13 cellular contexts compared by ENCODE assay signal in the genomic region with DNA sequence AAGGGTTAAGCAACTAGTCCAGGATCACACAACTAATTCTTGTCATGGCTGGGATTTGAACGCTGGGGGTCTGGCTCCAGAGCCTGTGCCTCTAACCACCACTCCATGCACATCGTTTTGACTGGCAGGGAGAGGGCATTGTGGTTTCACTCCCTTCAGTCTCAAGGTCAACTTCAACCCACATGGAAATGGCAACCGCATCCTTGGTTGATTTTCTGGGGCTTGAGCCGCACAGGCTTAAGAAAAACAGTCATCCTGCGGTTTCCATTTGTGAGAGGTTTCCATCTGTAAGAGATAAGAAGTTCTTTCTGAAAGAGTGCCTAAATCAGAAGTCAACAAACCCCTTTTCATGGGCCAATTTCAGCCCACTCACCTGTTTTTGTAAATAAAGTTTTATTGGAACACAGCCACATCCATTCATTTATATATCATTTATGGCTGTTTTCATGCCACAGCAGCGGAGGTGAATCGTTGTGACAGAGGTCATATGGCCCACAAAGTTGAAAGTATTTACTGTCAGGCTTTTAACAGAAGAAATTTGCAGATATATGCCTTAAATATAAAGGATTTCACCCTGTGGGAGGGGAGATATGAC.
DNase-seq lines count a peak whose midpoint lies in the region; ATAC-seq and TF ChIP-seq lines count a peak whose summit lies in the region.
"Had no signal": no experiment of that assay in that cellular context is flagged by ENCODE, and none has a peak within 500 bp of the region (broad histone marks: within the 10 kb centered on the region; RNA-seq: fewer than 3 reads in every experiment).

No MANE protein-coding gene starts in this region.

- no peak overlapping the region for H3K4me3 ChIP-seq in DND-41 (ENCODE audit: low read depth in 1 of 2, low read length in 2 of 2)
- no peak overlapping the region for H3K4me3 ChIP-seq in KMS-11 (IDR thresholded peaks at IDR 0.05; ENCODE audit: insufficient read depth, low read depth, low read length)

- H3K4me2 ChIP-seq in DND-41 (ENCODE audit: insufficient read depth, low read length) (no peak overlapping the region), KMS-11 (peak overlapping the region; percentile 53)

- H3K9ac ChIP-seq in DND-41 (ENCODE audit: low read depth, low read length) (no peak overlapping the region), KMS-11 (no peak overlapping the region; the same call in 1 of the 2 replicates)

- H3K27me3 ChIP-seq in DND-41 (ENCODE audit: insufficient read depth, low read length, poor library complexity) (no peaks in the 10 kb centered on the region), KMS-11 (ENCODE audit: insufficient read depth, low read depth) (no peaks in the 10 kb centered on the region; the same call in 1 of the 2 replicates)

- H2AFZ ChIP-seq in DND-41 (ENCODE audit: low read depth, low read length) (no peak overlapping the region), KMS-11 (ENCODE audit: low read depth) (no peak overlapping the region)

- H4K20me1 ChIP-seq in DND-41 (ENCODE audit: insufficient read depth, low read length): no peaks in the 10 kb centered on the region; the same call in 1 of the 2 replicates
- no peaks in the 10 kb centered on the region for H4K20me1 ChIP-seq in KMS-11 (ENCODE audit: insufficient read depth)

- TF ChIP-seq CTCF in DND-41 (IDR thresholded peaks at IDR 0.05; ENCODE audit: borderline replicate concordance, extremely low read depth, low read length, poor library complexity, severe bottlenecking) (no peak), KMS-11 (conservative IDR thresholded peaks at IDR 0.05; ENCODE audit: low read depth, low read length) (no peak)

- DNase-seq in DND-41 (peak; percentile 57), RPMI7951 (ENCODE audit: low read depth) (peak; percentile 51), amniotic epithelial cell (ENCODE audit: low read depth) (peak; percentile 80), NCI-H1048 (lab: John Stamatoyannopoulos, UW) (no peak), T-helper 1 cell (no peak)
- DNase-seq in activated naive CD4-positive, alpha-beta T cell (lab: John Stamatoyannopoulos, UW): no peak
- DNase-seq: HFFc6, NCI-H1105 treated with DMSO at 0.1 percent for 48 hours, NCI-H2029, NCI-H2171 treated with DMSO at 0.1 percent for 48 hours, NCI-H524 had no signal

- H3K4me1 ChIP-seq in DND-41 (ENCODE audit: insufficient read depth, low read length): no peaks in the 10 kb centered on the region
- peaks cover 30% of the 10 kb centered on the region for H3K4me1 ChIP-seq in KMS-11 (ENCODE audit: low read depth, poor library complexity, severe bottlenecking)

- H3K36me3 ChIP-seq in DND-41 (ENCODE audit: insufficient read depth, low read length): no peaks in the 10 kb centered on the region
- no peaks in the 10 kb centered on the region for H3K36me3 ChIP-seq in KMS-11 (ENCODE audit: insufficient read depth)

- H3K27ac ChIP-seq in DND-41 (ENCODE audit: low read length): no peak overlapping the region
- peak overlapping the region; percentile 31; the same call in 1 of the 2 replicates for H3K27ac ChIP-seq in KMS-11

- ATAC-seq in DND-41 (ENCODE audit: insufficient read depth, low read depth) (peak; percentile 70), esophagus mucosa (no peak)

- H3K79me2 ChIP-seq in DND-41 (ENCODE audit: insufficient read depth, low read length): no peaks in the 10 kb centered on the region
- no peaks in the 10 kb centered on the region for H3K79me2 ChIP-seq in KMS-11 (ENCODE audit: insufficient read depth, low read depth)

- H3K9me3 ChIP-seq in DND-41 (ENCODE audit: insufficient read depth, low read length, severe bottlenecking): peaks cover 3% of the 10 kb centered on the region

Comparison
In these comparisons a context has a peak if more than half of its experiments do, and no peak if none do; other contexts are left out.
1. DNase-seq: peak in DND-41 (single experiment), RPMI7951 (single experiment) and amniotic epithelial cell (single experiment); none in NCI-H1048 (single experiment), T-helper 1 cell (0 of 5) and activated naive CD4-positive, alpha-beta T cell (0 of 4).